Comparison of ENCODE assay signal across 9 cellular contexts in the genomic region with DNA sequence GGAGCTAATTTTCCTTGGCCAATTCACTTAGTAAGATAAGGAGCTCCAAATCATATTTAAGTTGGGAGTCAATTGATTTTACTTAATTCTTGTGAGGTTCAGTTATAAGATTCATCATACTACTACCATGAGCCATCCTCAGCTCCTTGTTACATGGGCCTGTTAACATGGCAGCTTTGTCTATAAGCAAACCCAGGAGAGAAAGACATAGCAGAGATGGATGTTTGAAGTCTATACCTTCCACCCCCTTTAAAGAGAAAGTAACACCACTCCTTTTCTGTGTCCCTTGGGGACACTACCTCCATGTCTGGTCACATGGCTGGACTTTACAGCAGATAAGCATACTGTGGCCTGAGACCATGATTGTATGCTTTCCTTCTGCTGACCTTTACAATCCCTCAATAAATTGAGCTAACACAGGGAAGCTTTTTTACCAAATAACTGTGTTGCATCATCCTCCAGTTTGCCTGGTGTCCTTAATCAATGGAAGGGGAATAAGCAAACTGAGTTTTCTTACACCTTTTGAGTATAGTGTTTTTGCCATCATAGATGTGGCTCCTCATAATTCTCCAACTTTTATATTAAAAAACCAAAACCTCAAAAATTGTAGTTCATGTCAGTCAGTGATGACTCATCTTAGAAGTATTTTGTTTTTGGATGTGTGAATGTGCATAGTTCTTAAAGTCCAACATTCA. TPM values are rescaled to one million over a fixed set of nuclear protein-coding genes. Genes with fewer than 3 reads are reported as not detected.
DNase-seq lines count a peak whose midpoint lies in the region; ATAC-seq and TF ChIP-seq lines count a peak whose summit lies in the region.
"Had no signal": no experiment of that assay in that cellular context is flagged by ENCODE, and none has a peak within 500 bp of the region (broad histone marks: within the 10 kb centered on the region; RNA-seq: fewer than 3 reads in every experiment).

No MANE protein-coding gene starts in this region.

- ATAC-seq in HCT116 (no peak), HG02759 (IDR thresholded peaks at IDR 0.05; ENCODE audit: unreplicated experiment) (no peak)

- TF ChIP-seq POLR2A in HCT116 (IDR thresholded peaks at IDR 0.05; ENCODE audit: borderline replicate concordance, extremely low read depth, insufficient read depth, insufficient read length) = no peak

- H3K9me3 ChIP-seq in AG04450 (ENCODE audit: control insufficient read depth, insufficient read depth, low read length) (peaks cover 23% of the 10 kb centered on the region), HCT116 (ENCODE audit: control insufficient read depth in 1 of 2, insufficient read depth in 1 of 2, low read depth in 1 of 2, low read length in 2 of 2) (no peaks in the 10 kb centered on the region)

- POLR2A ChIA-PET in AG04450 (lab: Yijun Ruan, JAX) (interaction anchor here (1.1 to 1.7 kb wide), 2 partner anchors 9 to 36 kb away, joined by 3 to 11 read pairs; a partner anchor contains a TSS), HCT116 (lab: Charles Lee) (interaction anchor here (0.6 to 3.2 kb wide), 4 partner anchors 10 to 914 kb away, joined by 3 to 15 read pairs (median 3); a partner anchor contains a TSS)

- CTCF ChIA-PET in AG04450 (lab: Charles Lee) = interaction anchor here (0.8 kb wide), 1 partner anchor 34 kb away, joined by 4 read pairs; no protein-coding TSS in a partner anchor
- CTCF ChIA-PET in HCT116 (lab: Charles Lee) = interaction anchor here (1.5 kb wide), 1 partner anchor 70 kb away, joined by 4 read pairs; no protein-coding TSS in a partner anchor

- peaks cover 64 to 71% of the 10 kb centered on the region in 2 experiments for H3K36me3 ChIP-seq in HCT116 (ENCODE audit: control insufficient read depth in 1 of 2, insufficient read depth in 2 of 2, low read length in 2 of 2)

- no peak for TF ChIP-seq CTCF in AG04450 (IDR thresholded peaks at IDR 0.05; ENCODE audit: low read depth, low read length)
- TF ChIP-seq CTCF in HCT116 (IDR thresholded peaks at IDR 0.05 in 2 of 3, conservative IDR thresholded peaks at IDR 0.05 in 1 of 3; ENCODE audit: borderline replicate concordance in 1 of 3, insufficient read depth in 1 of 3, low read depth in 2 of 3, low read length in 2 of 3) = no peak

- DNase-seq in AG04450 (ENCODE audit: low read depth, low spot score) = no peak
- no peak for DNase-seq in HCT116 (ENCODE audit: low read depth, low spot score)
- no peak for DNase-seq in activated T-helper 1 cell treated with anti-CD3 and anti-CD28 coated beads, Interleukin-12 subunit alpha, Interleukin-12 subunit beta, Interleukin-2, Interleukin-4 antibody, amounts not matched to agents 30 ng/mL and 10 ng/mL and 1 ng/mL, durations not matched to agents 14 hours and 24 hours and 36 hours (ENCODE audit: low spot score)
- peak; percentile 82 for DNase-seq in iris pigment epithelial cell (ENCODE audit: low read depth)
- no peak for DNase-seq in NCI-H2196 treated with DMSO at 0.1 percent for 48 hours (lab: John Stamatoyannopoulos, UW; ENCODE audit: unreplicated experiment)
- no peak for DNase-seq in NCI-H2107 treated with DMSO at 0.1 percent for 48 hours (lab: John Stamatoyannopoulos, UW; ENCODE audit: unreplicated experiment)
- no peak for DNase-seq in occipital lobe (lab: John Stamatoyannopoulos, UW)
- DNase-seq: stimulated activated CD4-positive, alpha-beta T cell treated with anti-CD3 and anti-CD28 coated beads, Interleukin-4, amount 100 ng/mL, for 24 hours had no signal

- H3K4me3 ChIP-seq in AG04450 (ENCODE audit: low read depth, low read length) (no peak overlapping the region), HCT116 (replicated peaks in 1 of 2; ENCODE audit: low read depth in 1 of 2, low read length in 2 of 2) (no peak overlapping the region)

- H4K20me1 ChIP-seq in HCT116 (ENCODE audit: insufficient read depth) = peaks cover 79% of the 10 kb centered on the region

- H3K27ac ChIP-seq in AG04450 (ENCODE audit: low read depth, low read length) (peak overlapping the region; percentile 68), HCT116 (ENCODE audit: low read depth, low read length) (peak overlapping the region; percentile 38; the same call in 1 of the 2 replicates)

- no peaks in the 10 kb centered on the region for H3K9me2 ChIP-seq in HCT116 (ENCODE audit: insufficient read depth)

- peaks cover 43% of the 10 kb centered on the region for H3K9me3 Mint-ChIP-seq in activated T-helper 1 cell treated with anti-CD3 and anti-CD28 coated beads, Interleukin-12 subunit alpha, Interleukin-12 subunit beta, Interleukin-2, Interleukin-4 antibody, amounts not matched to agents 30 ng/mL and 10 ng/mL and 1 ng/mL, durations not matched to agents 14 hours and 24 hours and 36 hours

- H3K27me3 ChIP-seq in AG04450 (ENCODE audit: control insufficient read depth, insufficient read depth, low read length) = no peaks in the 10 kb centered on the region
- H3K27me3 ChIP-seq in HCT116 (ENCODE audit: insufficient read depth, low read length) = no peaks in the 10 kb centered on the region

- peaks cover 33 to 60% of the 10 kb centered on the region in 2 experiments; a peak in 3 of 4 replicates for H3K4me1 ChIP-seq in HCT116 (ENCODE audit: control insufficient read depth in 1 of 2, insufficient read depth in 2 of 2, low read length in 2 of 2)

- H3K4me1 Mint-ChIP-seq in activated T-helper 1 cell treated with anti-CD3 and anti-CD28 coated beads, Interleukin-12 subunit alpha, Interleukin-12 subunit beta, Interleukin-2, Interleukin-4 antibody, amounts not matched to agents 30 ng/mL and 10 ng/mL and 1 ng/mL, durations not matched to agents 14 hours and 24 hours and 36 hours (ENCODE audit: low read depth) = peaks cover 77% of the 10 kb centered on the region

- H3K27ac Mint-ChIP-seq in activated T-helper 1 cell treated with anti-CD3 and anti-CD28 coated beads, Interleukin-12 subunit alpha, Interleukin-12 subunit beta, Interleukin-2, Interleukin-4 antibody, amounts not matched to agents 30 ng/mL and 10 ng/mL and 1 ng/mL, durations not matched to agents 14 hours and 24 hours and 36 hours = peak overlapping the region; percentile 34

- TF ChIP-seq RAD21 in HCT116 (IDR thresholded peaks at IDR 0.05; ENCODE audit: low read depth) = no peak

- no peaks in the 10 kb centered on the region for H3K27me3 Mint-ChIP-seq in activated T-helper 1 cell treated with anti-CD3 and anti-CD28 coated beads, Interleukin-12 subunit alpha, Interleukin-12 subunit beta, Interleukin-2, Interleukin-4 antibody, amounts not matched to agents 30 ng/mL and 10 ng/mL and 1 ng/mL, durations not matched to agents 14 hours and 24 hours and 36 hours (ENCODE audit: insufficient read depth)

- H3K9ac ChIP-seq in HCT116 (ENCODE audit: low read length) = 0 out of 2 replicates have a peak overlapping the region, but pooled peaks have one; percentile 12

- no peak overlapping the region for H2AFZ ChIP-seq in HCT116 (ENCODE audit: low read depth, low read length, poor library complexity, severe bottlenecking)

- H3K4me2 ChIP-seq in HCT116 (ENCODE audit: low read length) = no peak overlapping the region; the same call in 1 of the 2 replicates

- RAD21 ChIA-PET in HCT116 (lab: Charles Lee; ENCODE audit: low non-redundant PET in 1 of 2, low total read pairs in 2 of 2, uncharacterized antibody in 2 of 2, unreplicated experiment in 2 of 2) = no interaction called here

- no TSS peak for BruUV-seq in HCT116 (replicated peaks; lab: Mats Ljungman, UMichigan)

- peaks cover 59% of the 10 kb centered on the region for H3K79me2 ChIP-seq in HCT116 (ENCODE audit: insufficient read depth, low read length)

- intact Hi-C loops in HCT116 (cut with micrococcal nuclease) = no loop called here
- intact Hi-C loops in activated T-helper 1 cell treated with anti-CD3 and anti-CD28 coated beads, Interleukin-12 subunit alpha, Interleukin-12 subunit beta, Interleukin-2, Interleukin-4 antibody, amounts not matched to agents 30 ng/mL and 10 ng/mL and 1 ng/mL, durations not matched to agents 14 hours and 24 hours and 36 hours (cut with micrococcal nuclease) = no loop called here

- H3K36me3 Mint-ChIP-seq in activated T-helper 1 cell treated with anti-CD3 and anti-CD28 coated beads, Interleukin-12 subunit alpha, Interleukin-12 subunit beta, Interleukin-2, Interleukin-4 antibody, amounts not matched to agents 30 ng/mL and 10 ng/mL and 1 ng/mL, durations not matched to agents 14 hours and 24 hours and 36 hours (ENCODE audit: low read depth) = peaks cover 89% of the 10 kb centered on the region

- H3K4me3 Mint-ChIP-seq in activated T-helper 1 cell treated with anti-CD3 and anti-CD28 coated beads, Interleukin-12 subunit alpha, Interleukin-12 subunit beta, Interleukin-2, Interleukin-4 antibody, amounts not matched to agents 30 ng/mL and 10 ng/mL and 1 ng/mL, durations not matched to agents 14 hours and 24 hours and 36 hours = peak overlapping the region; percentile 99

TF ChIP-seq in HCT116, 20 proteins besides CTCF, POLR2A, EP300 and RAD21:
- TF ChIP-seq FOSL1 (IDR thresholded peaks at IDR 0.05; ENCODE audit: low read depth) = peak; percentile 9; the same call in 1 of the 2 replicates
- TF ChIP-seq, protein P1, sequence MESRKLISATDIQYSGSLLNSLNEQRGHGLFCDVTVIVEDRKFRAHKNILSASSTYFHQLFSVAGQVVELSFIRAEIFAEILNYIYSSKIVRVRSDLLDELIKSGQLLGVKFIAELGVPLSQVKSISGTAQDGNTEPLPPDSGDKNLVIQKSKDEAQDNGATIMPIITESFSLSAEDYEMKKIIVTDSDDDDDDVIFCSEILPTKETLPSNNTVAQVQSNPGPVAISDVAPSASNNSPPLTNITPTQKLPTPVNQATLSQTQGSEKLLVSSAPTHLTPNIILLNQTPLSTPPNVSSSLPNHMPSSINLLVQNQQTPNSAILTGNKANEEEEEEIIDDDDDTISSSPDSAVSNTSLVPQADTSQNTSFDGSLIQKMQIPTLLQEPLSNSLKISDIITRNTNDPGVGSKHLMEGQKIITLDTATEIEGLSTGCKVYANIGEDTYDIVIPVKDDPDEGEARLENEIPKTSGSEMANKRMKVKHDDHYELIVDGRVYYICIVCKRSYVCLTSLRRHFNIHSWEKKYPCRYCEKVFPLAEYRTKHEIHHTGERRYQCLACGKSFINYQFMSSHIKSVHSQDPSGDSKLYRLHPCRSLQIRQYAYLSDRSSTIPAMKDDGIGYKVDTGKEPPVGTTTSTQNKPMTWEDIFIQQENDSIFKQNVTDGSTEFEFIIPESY (IDR thresholded peaks at IDR 0.05; ENCODE audit: extremely low read depth, insufficient replicate concordance, low read length) = no peak

RNA-seq across cellular contexts. Expression of a gene that starts 9.8 kb away (rescaled TPM):
- 9.6 and 16.6 TPM in 2 replicates for polyA plus RNA-seq in AG04450 (2011; rRNA removed)
- 33.5 and 40.8 TPM in 2 replicates for polyA minus RNA-seq in AG04450 (2011; rRNA and poly(A)+ RNA removed)
- total RNA-seq in HCT116 (2021; ENCODE audit: unreplicated experiment) (24.1 TPM), occipital lobe (14.0 TPM)
- polyA plus RNA-seq in HCT116 (2012) = 11.8 and 14.2 TPM in 2 replicates
- total RNA-seq in activated T-helper 1 cell treated with anti-CD3 and anti-CD28 coated beads, Interleukin-12 subunit alpha, Interleukin-12 subunit beta, Interleukin-2, Interleukin-4 antibody, amounts not matched to agents 30 ng/mL and 10 ng/mL and 1 ng/mL, durations not matched to agents 14 hours and 24 hours and 36 hours = 68.9 and 70.4 TPM in 2 replicates
